Comparison of ENCODE assay signal across 1 cellular context in genomic region chr2:120865656-120866055, GRCh38.
TF ChIP-seq lines count a peak whose summit lies in the region.

No MANE protein-coding gene starts in this region.

TF ChIP-seq in H1, 55 proteins besides CTCF, POLR2A, EP300 and RAD21:
- TF ChIP-seq GTF2F1 (IDR thresholded peaks at IDR 0.05; ENCODE audit: borderline replicate concordance, low read depth, low read length) (no peak), TAF1 (IDR thresholded peaks at IDR 0.05; ENCODE audit: low read depth, low read length) (no peak), NRF1 (IDR thresholded peaks at IDR 0.05; ENCODE audit: low read depth, low read length) (no peak), ATF2 (IDR thresholded peaks at IDR 0.05; ENCODE audit: low read length) (no peak), CHD2 (IDR thresholded peaks at IDR 0.05; ENCODE audit: low read length) (no peak), SIX5 (IDR thresholded peaks at IDR 0.05; ENCODE audit: low read depth, low read length) (no peak)
